In genomic region chr4:49103436-49104136, GRCh38 we compare ENCODE assay signal across 8 cellular contexts.
DNase-seq lines count a peak whose midpoint lies in the region; ATAC-seq, FAIRE-seq and TF ChIP-seq lines count a peak whose summit lies in the region.
"Not testable (repeated sequence)": the region's sequence is repeated elsewhere in the genome, so short reads cannot be mapped to it uniquely, and the experiment has no call there.

No MANE protein-coding gene starts in this region.

- not testable (repeated sequence) for H3K27ac ChIP-seq in H1 (ENCODE audit: low read depth, low read length); right cardiac atrium (ENCODE audit: low read length); neural progenitor cell; upper lobe of left lung

- not testable (repeated sequence) for H3K14ac ChIP-seq in H1 (ENCODE audit: insufficient read length)

- not testable (repeated sequence) for H3K79me2 ChIP-seq in H1 (ENCODE audit: control insufficient read depth in 1 of 2, insufficient read depth in 2 of 2, low read length in 2 of 2); neural progenitor cell (ENCODE audit: low read depth)

- not testable (repeated sequence) for H2BK15ac ChIP-seq in H1 (ENCODE audit: low read length)

- H2BK20ac ChIP-seq in H1 (ENCODE audit: low read length): not testable (repeated sequence)

- H4K20me1 ChIP-seq in H1 (replicated peaks in 1 of 2; ENCODE audit: control insufficient read depth in 1 of 2, insufficient read depth in 2 of 2, low read length in 2 of 2); neural progenitor cell (ENCODE audit: low read depth): not testable (repeated sequence)

- not testable (repeated sequence) for TF ChIP-seq RAD21 in H1 (IDR thresholded peaks at IDR 0.05 in 1 of 2, conservative IDR thresholded peaks at IDR 0.05 in 1 of 2; ENCODE audit: low read depth in 2 of 2, low read length in 2 of 2)

- not testable (repeated sequence) for H3K4me1 ChIP-seq in H1 (replicated peaks in 1 of 4; ENCODE audit: control insufficient read depth in 3 of 4, insufficient read depth in 4 of 4, low read length in 3 of 4); right cardiac atrium (ENCODE audit: control insufficient read depth, insufficient read depth, low read length); neural progenitor cell; upper lobe of left lung

- not testable (repeated sequence) for H3K36me3 ChIP-seq in H1 (ENCODE audit: control insufficient read depth in 2 of 4, insufficient read depth in 4 of 4, low read length in 3 of 4); neural progenitor cell; upper lobe of left lung

- CTCF ChIA-PET in H1 (lab: Charles Lee; ENCODE audit: partially characterized antibody): not testable (repeated sequence)

- H3K4me3 ChIP-seq in H1 (ENCODE audit: extremely low read depth in 1 of 4, insufficient read depth in 2 of 4, low read depth in 3 of 4, low read length in 4 of 4); right cardiac atrium (ENCODE audit: low read length); neural progenitor cell; upper lobe of left lung: not testable (repeated sequence)

- H3K4ac ChIP-seq in H1 (replicated peaks; ENCODE audit: insufficient read length, low read depth, low read length): not testable (repeated sequence)

- TF ChIP-seq POLR2A in H1 (IDR thresholded peaks at IDR 0.05; ENCODE audit: control extremely low read depth in 1 of 2, low read depth in 2 of 2, low read length in 2 of 2); upper lobe of left lung (IDR thresholded peaks at IDR 0.05): not testable (repeated sequence)

- H2BK120ac ChIP-seq in H1 (replicated peaks; ENCODE audit: low read depth, low read length): not testable (repeated sequence)

- H3K4me1 Mint-ChIP-seq in neural progenitor cell: not testable (repeated sequence)

- POLR2A ChIA-PET in H1 (lab: Charles Lee; ENCODE audit: partially characterized antibody): not testable (repeated sequence)

- not testable (repeated sequence) for H3K18ac ChIP-seq in H1 (ENCODE audit: extremely low read depth, low read length)

- not testable (repeated sequence) for H3F3A ChIP-seq in neural progenitor cell (ENCODE audit: low read depth)

- ATAC-seq in GM18868 (IDR thresholded peaks at IDR 0.05; ENCODE audit: unreplicated experiment) (peak; percentile 21), GM21576 (IDR thresholded peaks at IDR 0.05; ENCODE audit: unreplicated experiment) (peak; percentile 17), HG03045 (IDR thresholded peaks at IDR 0.05; ENCODE audit: unreplicated experiment) (peak; percentile 25), HG03571 (IDR thresholded peaks at IDR 0.05; ENCODE audit: unreplicated experiment) (peak; percentile 20), right cardiac atrium (peak; percentile 36 to 57), upper lobe of left lung (ENCODE audit: low FRiP score in 2 of 2) (peak; percentile 49 to 69)

- H4K8ac ChIP-seq in H1 (ENCODE audit: extremely low read depth, insufficient read depth, low read length): not testable (repeated sequence)

- H3K23ac ChIP-seq in H1 (ENCODE audit: insufficient read length): not testable (repeated sequence)

- not testable (repeated sequence) for H3K56ac ChIP-seq in H1 (replicated peaks; ENCODE audit: insufficient read length, low read depth, low read length)

- H3K36me3 Mint-ChIP-seq in neural progenitor cell: peaks cover 41% of the 10 kb centered on the region

- intact Hi-C loops in right cardiac atrium (cut with DNase I): not testable (repeated sequence)

- not testable (repeated sequence) for H3K79me1 ChIP-seq in H1 (ENCODE audit: low read depth, low read length)

- not testable (repeated sequence) for H2AK5ac ChIP-seq in H1 (ENCODE audit: low read depth, low read length)

- not testable (repeated sequence) for H3K27me3 ChIP-seq in H1 (replicated peaks in 1 of 4; ENCODE audit: control insufficient read depth in 3 of 4, extremely low read depth in 1 of 4, insufficient read depth in 3 of 4, low read length in 3 of 4); right cardiac atrium (ENCODE audit: control insufficient read depth, insufficient read depth); neural progenitor cell; upper lobe of left lung

- H3K9me3 ChIP-seq in H1 (ENCODE audit: insufficient read depth in 2 of 2, low read depth in 1 of 2, low read length in 1 of 2) (peaks cover 51 to 75% of the 10 kb centered on the region in 2 experiments), neural progenitor cell (ENCODE audit: low read depth) (peaks cover 48% of the 10 kb centered on the region), upper lobe of left lung (peaks cover 5 to 74% (median 44%) of the 10 kb centered on the region in 4 donors)
- not testable (repeated sequence) for H3K9me3 ChIP-seq in right cardiac atrium (ENCODE audit: control insufficient read depth, low read length)

- not testable (repeated sequence) for H2AFZ ChIP-seq in H1 (ENCODE audit: low read length); neural progenitor cell (replicated peaks)

- peaks cover 52% of the 10 kb centered on the region for H3K23me2 ChIP-seq in H1 (ENCODE audit: low read depth, low read length)

- H3K27ac Mint-ChIP-seq in neural progenitor cell: not testable (repeated sequence)

- H3K27me3 Mint-ChIP-seq in neural progenitor cell (ENCODE audit: insufficient read depth, low read depth): peaks cover 53% of the 10 kb centered on the region

- H2BK12ac ChIP-seq in H1 (ENCODE audit: low read depth, low read length): not testable (repeated sequence)

- not testable (repeated sequence) for TF ChIP-seq CTCF in H1 (IDR thresholded peaks at IDR 0.05; ENCODE audit: control extremely low read depth in 1 of 3, insufficient read depth in 1 of 3, low read depth in 1 of 3, low read length in 3 of 3); neural progenitor cell (IDR thresholded peaks at IDR 0.05); upper lobe of left lung (IDR thresholded peaks at IDR 0.05)

- H3K4me2 ChIP-seq in H1 (ENCODE audit: insufficient read depth in 1 of 2, low read depth in 2 of 2, low read length in 2 of 2); neural progenitor cell: not testable (repeated sequence)

- H3K9ac ChIP-seq in H1 (replicated peaks in 1 of 4; ENCODE audit: extremely low read depth in 1 of 4, low read depth in 3 of 4, low read length in 3 of 4); neural progenitor cell: not testable (repeated sequence)

- not testable (repeated sequence) for TF ChIP-seq EP300 in H1 (IDR thresholded peaks at IDR 0.05; ENCODE audit: borderline replicate concordance in 1 of 2, low read depth in 2 of 2, low read length in 2 of 2); upper lobe of left lung (IDR thresholded peaks at IDR 0.05)

- WGBS in H1 (ENCODE audit: extremely low coverage in 1 of 2, insufficient coverage in 1 of 2, insufficient read length in 1 of 2, insufficient replicate concordance in 2 of 2, low coverage in 1 of 2, low lambda C conversion rate in 2 of 2, missing lambda C conversion rate in 1 of 2), 2 experiments: 59% methylated on average over 14 of the region's 14 CpGs; no CpG with 5 or more reads in 1 of the 2 experiments
- 66% methylated on average over 14 of the region's 14 CpGs for WGBS in right cardiac atrium
- 49 to 59% methylated on average over 12 to 14 of the region's 14 CpGs for WGBS in upper lobe of left lung, 2 donors

- not testable (repeated sequence) for H2BK5ac ChIP-seq in H1 (ENCODE audit: low read depth, low read length)

- FAIRE-seq in H1 (lab: Jason Lieb, UNC): not testable (repeated sequence)

- peak overlapping the region; percentile 0 for H3K4me3 Mint-ChIP-seq in neural progenitor cell

- not testable (repeated sequence) for H4K91ac ChIP-seq in H1 (replicated peaks; ENCODE audit: insufficient read length, low read length)

- DNase-seq in H1 (ENCODE audit: low read depth in 1 of 2, low spot score in 2 of 2); right cardiac atrium; neural progenitor cell (ENCODE audit: low spot score); upper lobe of left lung: not testable (repeated sequence)

- peaks cover 82% of the 10 kb centered on the region for H3K9me3 Mint-ChIP-seq in neural progenitor cell

- H4K5ac ChIP-seq in H1 (ENCODE audit: insufficient read length, low read depth, low read length): not testable (repeated sequence)

TF ChIP-seq in H1, 55 proteins besides CTCF, POLR2A, EP300 and RAD21:
- TF ChIP-seq RNF2 (IDR thresholded peaks at IDR 0.05; ENCODE audit: borderline replicate concordance, low read depth, low read length, missing control alignments, poor library complexity, severe bottlenecking): peak; percentile 34
- TF ChIP-seq CBX5 (IDR thresholded peaks at IDR 0.05; ENCODE audit: low read depth, low read length): peak; percentile 72; the same call in 1 of the 2 replicates
